18 cellular contexts compared by ENCODE assay signal in the genomic region with DNA sequence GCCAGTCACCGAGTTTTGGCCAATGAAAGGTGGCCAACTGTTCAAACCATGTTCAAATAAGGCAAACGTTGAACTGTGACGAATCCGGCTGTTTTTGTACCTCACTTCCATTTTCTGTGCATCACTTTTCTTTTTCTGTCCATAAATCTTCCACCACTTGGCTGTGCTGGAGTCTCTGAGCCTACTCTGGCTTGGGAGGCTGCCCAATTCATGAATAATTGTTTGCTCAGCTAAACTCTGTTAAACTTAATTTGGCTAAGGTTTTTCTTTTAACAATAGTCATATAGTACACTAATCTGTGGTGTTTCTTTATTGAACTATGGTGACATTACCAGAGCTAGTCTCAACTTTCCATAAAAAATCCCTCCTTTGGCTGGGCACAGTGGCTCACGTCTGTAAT.
"Had no signal": no experiment of that assay in that cellular context is flagged by ENCODE, and none has a peak within 500 bp of the region (broad histone marks: within the 10 kb centered on the region; RNA-seq: fewer than 3 reads in every experiment).

No MANE protein-coding gene starts in this region.

- H3K27ac ChIP-seq: epithelial cell of prostate, heart right ventricle, tibial artery, uterus, WERI-Rb-1 had no signal

- H3K4me3 Mint-ChIP-seq: activated naive CD4-positive, alpha-beta T cell treated with anti-CD3 and anti-CD28 coated beads for 36 hours; activated T-helper 17 cell treated with anti-CD3 and anti-CD28 coated beads, Interleukin-2, amount 50 U/mL, for 72 hours; brain; central memory CD8-positive, alpha-beta T cell; dendritic cell treated with granulocyte-macrophage colony-stimulating factor and Interleukin-4, amounts not matched to agents 40 ng/mL and 50 ng/mL, for 4 days; effector memory CD8-positive, alpha-beta T cell; naive thymus-derived CD4-positive, alpha-beta T cell had no signal

- H3K9me3 ChIP-seq: heart right ventricle, tibial artery, uterus had no signal

- ATAC-seq: activated T-helper 17 cell treated with anti-CD3 and anti-CD28 coated beads, Interleukin-2, amount 50 U/mL, for 72 hours; effector memory CD8-positive, alpha-beta T cell; heart right ventricle; left lobe of liver; naive thymus-derived CD4-positive, alpha-beta T cell; right cardiac atrium had no signal

- H3K4me3 ChIP-seq: heart right ventricle, tibial artery, uterus had no signal

- DNase-seq: activated CD4-positive, alpha-beta T cell treated with anti-CD3 and anti-CD28 coated beads for 48 hours; activated naive CD4-positive, alpha-beta T cell treated with anti-CD3 and anti-CD28 coated beads for 36 hours; effector memory CD8-positive, alpha-beta T cell; heart right ventricle; islet precursor cell; mammary epithelial cell; naive thymus-derived CD4-positive, alpha-beta T cell; right cardiac atrium; small intestine; tibial artery; uterus; WERI-Rb-1 had no signal

- H3K36me3 ChIP-seq: heart right ventricle, tibial artery, uterus, WERI-Rb-1 had no signal

- H3K4me1 Mint-ChIP-seq: central memory CD8-positive, alpha-beta T cell; naive thymus-derived CD4-positive, alpha-beta T cell had no signal

- H3K9me3 Mint-ChIP-seq: activated naive CD4-positive, alpha-beta T cell treated with anti-CD3 and anti-CD28 coated beads for 36 hours; activated T-helper 17 cell treated with anti-CD3 and anti-CD28 coated beads, Interleukin-2, amount 50 U/mL, for 72 hours; central memory CD8-positive, alpha-beta T cell; dendritic cell treated with granulocyte-macrophage colony-stimulating factor and Interleukin-4, amounts not matched to agents 40 ng/mL and 50 ng/mL, for 4 days; effector memory CD8-positive, alpha-beta T cell had no signal

- H3K27ac Mint-ChIP-seq: activated naive CD4-positive, alpha-beta T cell treated with anti-CD3 and anti-CD28 coated beads for 36 hours; activated T-helper 17 cell treated with anti-CD3 and anti-CD28 coated beads, Interleukin-2, amount 50 U/mL, for 72 hours; brain; dendritic cell treated with granulocyte-macrophage colony-stimulating factor and Interleukin-4, amounts not matched to agents 40 ng/mL and 50 ng/mL, for 4 days; effector memory CD8-positive, alpha-beta T cell; naive thymus-derived CD4-positive, alpha-beta T cell had no signal

- H3K27me3 ChIP-seq: tibial artery, uterus had no signal

- H3K4me1 ChIP-seq: heart right ventricle, tibial artery, uterus had no signal

- H3K27me3 Mint-ChIP-seq: brain had no signal
